ENCODE assay signal across 22 cellular contexts in the genomic region with DNA sequence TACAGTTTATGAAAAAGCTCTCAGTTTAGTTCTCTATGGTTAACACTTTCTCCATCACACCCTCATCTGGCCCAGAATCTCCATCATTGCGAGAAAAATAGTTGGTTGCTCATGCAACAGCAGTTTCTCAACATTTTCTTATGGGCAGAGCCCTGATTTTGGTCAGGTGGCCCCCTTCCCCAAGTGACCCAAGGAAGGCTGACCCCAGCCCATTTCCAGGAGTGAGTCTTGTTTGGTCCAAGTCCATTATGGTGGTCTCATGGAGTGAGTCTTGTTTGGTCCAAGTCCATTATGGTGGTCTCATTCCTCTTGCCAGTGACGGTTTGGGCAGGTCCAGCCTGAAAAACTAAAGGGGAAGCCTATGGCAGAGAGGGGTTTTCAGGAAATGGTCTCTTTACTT. TPM values are rescaled to one million over a fixed set of nuclear protein-coding genes. Genes with fewer than 3 reads are reported as not detected.
DNase-seq lines count a peak whose midpoint lies in the region; ATAC-seq and TF ChIP-seq lines count a peak whose summit lies in the region.
"Had no signal": no experiment of that assay in that cellular context is flagged by ENCODE, and none has a peak within 500 bp of the region (broad histone marks: within the 10 kb centered on the region; RNA-seq: fewer than 3 reads in every experiment).

No MANE protein-coding gene starts in this region.

- H3K27ac Mint-ChIP-seq in activated naive CD4-positive, alpha-beta T cell treated with anti-CD3 and anti-CD28 coated beads, Interleukin-2, amount 50 U/mL, for 24 hours: no peak overlapping the region
- no peak overlapping the region for H3K27ac Mint-ChIP-seq in activated CD8-positive, alpha-beta memory T cell treated with anti-CD3 and anti-CD28 coated beads, Interleukin-2, amount 10 ng/mL, durations not matched to agents 7 days and 5 days
- H3K27ac Mint-ChIP-seq: activated CD8-positive, alpha-beta T cell treated with anti-CD3 and anti-CD28 coated beads, Interleukin-2, amount 10 ng/mL, durations not matched to agents 7 days and 5 days; activated T-cell treated with anti-CD3 and anti-CD28 coated beads, Interleukin-2, amount 50 U/mL, for 72 hours; stimulated activated naive CD8-positive, alpha-beta T cell treated with anti-CD3 and anti-CD28 coated beads, Interleukin-15, Interleukin-2, amounts not matched to agents 100 ng/mL and 50 ng/mL, for 24 hours had no signal

- no peaks in the 10 kb centered on the region for H3K9me3 Mint-ChIP-seq in activated naive CD4-positive, alpha-beta T cell treated with anti-CD3 and anti-CD28 coated beads, Interleukin-2, amount 50 U/mL, for 24 hours
- H3K9me3 Mint-ChIP-seq in activated CD8-positive, alpha-beta memory T cell treated with anti-CD3 and anti-CD28 coated beads, Interleukin-2, amount 10 ng/mL, durations not matched to agents 7 days and 5 days (ENCODE audit: low read depth): no peaks in the 10 kb centered on the region
- H3K9me3 Mint-ChIP-seq: activated T-cell treated with anti-CD3 and anti-CD28 coated beads, Interleukin-2, amount 50 U/mL, for 72 hours; stimulated activated naive CD8-positive, alpha-beta T cell treated with anti-CD3 and anti-CD28 coated beads, Interleukin-15, Interleukin-2, amounts not matched to agents 100 ng/mL and 50 ng/mL, for 24 hours had no signal

- 90 to 91% methylated on average over 2 of the region's 2 CpGs for WGBS in lung, 2 donors

- H3K4me3 Mint-ChIP-seq in activated naive CD4-positive, alpha-beta T cell treated with anti-CD3 and anti-CD28 coated beads, Interleukin-2, amount 50 U/mL, for 24 hours: peak overlapping the region; percentile 16
- no peak overlapping the region for H3K4me3 Mint-ChIP-seq in activated CD8-positive, alpha-beta memory T cell treated with anti-CD3 and anti-CD28 coated beads, Interleukin-2, amount 10 ng/mL, durations not matched to agents 7 days and 5 days
- H3K4me3 Mint-ChIP-seq: activated CD8-positive, alpha-beta T cell treated with anti-CD3 and anti-CD28 coated beads, Interleukin-2, amount 10 ng/mL, durations not matched to agents 7 days and 5 days had no signal

- H3K4me1 ChIP-seq in lung (ENCODE audit: control insufficient read depth in 2 of 2, insufficient read depth in 2 of 2, low read length in 2 of 2): peaks cover 0 to 8% of the 10 kb centered on the region in 2 donors
- peaks cover 4% of the 10 kb centered on the region for H3K4me1 ChIP-seq in parathyroid adenoma
- H3K4me1 ChIP-seq in foreskin keratinocyte: peaks cover 7% of the 10 kb centered on the region
- H3K4me1 ChIP-seq: prostate gland had no signal

- ATAC-seq in activated CD8-positive, alpha-beta memory T cell treated with anti-CD3 and anti-CD28 coated beads, Interleukin-2, amount 10 ng/mL, durations not matched to agents 7 days and 5 days: no peak
- ATAC-seq in lung (ENCODE audit: insufficient read depth, low FRiP score): no peak
- ATAC-seq in foreskin keratinocyte: no peak
- ATAC-seq: activated CD8-positive, alpha-beta T cell treated with anti-CD3 and anti-CD28 coated beads, Interleukin-2, amount 10 ng/mL, durations not matched to agents 7 days and 5 days; activated T-cell treated with anti-CD3 and anti-CD28 coated beads, Interleukin-2, amount 50 U/mL, for 72 hours; body of pancreas; left lobe of liver; SK-N-SH treated with all-trans-retinoic acid at 6 μM for 48 hours had no signal

- intact Hi-C loops in head of caudate nucleus (cut with DNase I): loop anchor here (10.0 kb wide), 1 partner anchor 71 kb away; the partner anchor contains the start of gene ZNF362

- H3K36me3 ChIP-seq in lung (ENCODE audit: control insufficient read depth in 2 of 2, insufficient read depth in 2 of 2, low read length in 2 of 2): no peaks in the 10 kb centered on the region
- no peaks in the 10 kb centered on the region for H3K36me3 ChIP-seq in parathyroid adenoma (ENCODE audit: control insufficient read depth, insufficient read depth, low read length)
- H3K36me3 ChIP-seq: prostate gland had no signal

- no peak overlapping the region for H3K4me3 ChIP-seq in lung
- H3K4me3 ChIP-seq in parathyroid adenoma (ENCODE audit: low read depth, low read length): no peak overlapping the region
- H3K4me3 ChIP-seq: body of pancreas, prostate gland had no signal

- H3K27me3 ChIP-seq in lung (ENCODE audit: control insufficient read depth, insufficient read depth): no peaks in the 10 kb centered on the region
- H3K27me3 ChIP-seq in parathyroid adenoma (ENCODE audit: control insufficient read depth, insufficient read depth, low read length): no peaks in the 10 kb centered on the region
- H3K27me3 ChIP-seq in foreskin keratinocyte: no peaks in the 10 kb centered on the region
- H3K27me3 ChIP-seq: body of pancreas had no signal

- no peak overlapping the region for H3K9ac ChIP-seq in parathyroid adenoma

- no peak overlapping the region for H3K4me2 ChIP-seq in parathyroid adenoma (ENCODE audit: low read length)

- H3K9me3 ChIP-seq in lung (ENCODE audit: control insufficient read depth in 2 of 2, insufficient read depth in 1 of 2, low read length in 1 of 2) (no peaks in the 10 kb centered on the region), parathyroid adenoma (ENCODE audit: control insufficient read depth, low read length) (no peaks in the 10 kb centered on the region)
- H3K9me3 ChIP-seq: body of pancreas, prostate gland had no signal

- no peaks in the 10 kb centered on the region for H3K79me2 ChIP-seq in parathyroid adenoma

- H2AFZ ChIP-seq in parathyroid adenoma: no peak overlapping the region

- H3K36me3 Mint-ChIP-seq in activated naive CD4-positive, alpha-beta T cell treated with anti-CD3 and anti-CD28 coated beads, Interleukin-2, amount 50 U/mL, for 24 hours: no peaks in the 10 kb centered on the region
- H3K36me3 Mint-ChIP-seq in activated CD8-positive, alpha-beta memory T cell treated with anti-CD3 and anti-CD28 coated beads, Interleukin-2, amount 10 ng/mL, durations not matched to agents 7 days and 5 days: no peaks in the 10 kb centered on the region

- no peak for DNase-seq in activated naive CD4-positive, alpha-beta T cell treated with Interleukin-2 at 50 U/mL for 16 hours
- DNase-seq in activated CD8-positive, alpha-beta memory T cell treated with anti-CD3 and anti-CD28 coated beads, Interleukin-2, amount 10 ng/mL, durations not matched to agents 7 days and 5 days: peak; percentile 28
- peak; percentile 27 for DNase-seq in lung (ENCODE audit: low spot score)
- no peak for DNase-seq in foreskin keratinocyte
- no peak for DNase-seq in head of caudate nucleus
- DNase-seq in NOMO-1 (lab: John Stamatoyannopoulos, UW; ENCODE audit: unreplicated experiment in 2 of 2): no peak
- DNase-seq: activated CD4-positive, CD25-positive, alpha-beta regulatory T cell; activated CD8-positive, alpha-beta T cell treated with anti-CD3 and anti-CD28 coated beads, Interleukin-2, amount 10 ng/mL, durations not matched to agents 7 days and 5 days; activated T-cell treated with anti-CD3 and anti-CD28 coated beads, Interleukin-2, amount 50 U/mL, for 72 hours; body of pancreas; GOT3; midbrain; NCI-H1105; NCI-H2081; NCI-H774 had no signal

- CTCF ChIA-PET in activated CD8-positive, alpha-beta memory T cell treated with anti-CD3 and anti-CD28 coated beads, Interleukin-2, amount 10 ng/mL, durations not matched to agents 7 days and 5 days (lab: Charles Lee): no interaction called here

- H3K27ac ChIP-seq in lung (ENCODE audit: low read depth in 1 of 2, low read length in 1 of 2): no peak overlapping the region
- peak overlapping the region; percentile 39 for H3K27ac ChIP-seq in parathyroid adenoma
- H3K27ac ChIP-seq in foreskin keratinocyte: no peak overlapping the region
- H3K27ac ChIP-seq: body of pancreas, C4-2B had no signal

- peaks cover 33% of the 10 kb centered on the region for H3K4me1 Mint-ChIP-seq in activated naive CD4-positive, alpha-beta T cell treated with anti-CD3 and anti-CD28 coated beads, Interleukin-2, amount 50 U/mL, for 24 hours
- peaks cover 22% of the 10 kb centered on the region for H3K4me1 Mint-ChIP-seq in activated CD8-positive, alpha-beta memory T cell treated with anti-CD3 and anti-CD28 coated beads, Interleukin-2, amount 10 ng/mL, durations not matched to agents 7 days and 5 days

- no peak for TF ChIP-seq CTCF in lung (IDR thresholded peaks at IDR 0.05; ENCODE audit: control extremely low read depth, extremely low read depth)
- TF ChIP-seq CTCF in parathyroid adenoma (IDR thresholded peaks at IDR 0.05): no peak
- TF ChIP-seq CTCF in foreskin keratinocyte (conservative IDR thresholded peaks at IDR 0.05): no peak

- H3K27me3 Mint-ChIP-seq in activated naive CD4-positive, alpha-beta T cell treated with anti-CD3 and anti-CD28 coated beads, Interleukin-2, amount 50 U/mL, for 24 hours: peaks cover 2% of the 10 kb centered on the region
- peaks cover 32% of the 10 kb centered on the region for H3K27me3 Mint-ChIP-seq in activated CD8-positive, alpha-beta memory T cell treated with anti-CD3 and anti-CD28 coated beads, Interleukin-2, amount 10 ng/mL, durations not matched to agents 7 days and 5 days

RNA-seq across cellular contexts. Expression of gene TRIM62, which starts 1.5 kb away (rescaled TPM):
- total RNA-seq in activated CD8-positive, alpha-beta memory T cell treated with anti-CD3 and anti-CD28 coated beads, Interleukin-2, amount 10 ng/mL, durations not matched to agents 7 days and 5 days: 10 to 100 TPM in 1 of 2 experiments, 1 to 10 TPM in 1; 9.9 to 13.0 TPM
- total RNA-seq in lung: 1 to 10 TPM; 4.2 to 6.7 TPM
- polyA plus RNA-seq in lung: 1 to 10 TPM; 2.6 to 4.4 TPM
- 4.4 and 4.8 TPM in 2 replicates for total RNA-seq in foreskin keratinocyte
- 3.6 and 3.9 TPM in 2 replicates for polyA plus RNA-seq in foreskin keratinocyte

Comparison
In these comparisons a context has a peak if more than half of its experiments do, and no peak if none do; other contexts are left out.
1. DNase-seq: peak in activated CD8-positive, alpha-beta memory T cell treated with anti-CD3 and anti-CD28 coated beads, Interleukin-2, amount 10 ng/mL, durations not matched to agents 7 days and 5 days (single experiment) and lung (single experiment); none in activated naive CD4-positive, alpha-beta T cell treated with Interleukin-2 at 50 U/mL for 16 hours (single experiment), foreskin keratinocyte (0 of 2), head of caudate nucleus (0 of 42) and NOMO-1 (0 of 2).